Comparison of ENCODE assay signal across 2 cellular contexts in the genomic region with DNA sequence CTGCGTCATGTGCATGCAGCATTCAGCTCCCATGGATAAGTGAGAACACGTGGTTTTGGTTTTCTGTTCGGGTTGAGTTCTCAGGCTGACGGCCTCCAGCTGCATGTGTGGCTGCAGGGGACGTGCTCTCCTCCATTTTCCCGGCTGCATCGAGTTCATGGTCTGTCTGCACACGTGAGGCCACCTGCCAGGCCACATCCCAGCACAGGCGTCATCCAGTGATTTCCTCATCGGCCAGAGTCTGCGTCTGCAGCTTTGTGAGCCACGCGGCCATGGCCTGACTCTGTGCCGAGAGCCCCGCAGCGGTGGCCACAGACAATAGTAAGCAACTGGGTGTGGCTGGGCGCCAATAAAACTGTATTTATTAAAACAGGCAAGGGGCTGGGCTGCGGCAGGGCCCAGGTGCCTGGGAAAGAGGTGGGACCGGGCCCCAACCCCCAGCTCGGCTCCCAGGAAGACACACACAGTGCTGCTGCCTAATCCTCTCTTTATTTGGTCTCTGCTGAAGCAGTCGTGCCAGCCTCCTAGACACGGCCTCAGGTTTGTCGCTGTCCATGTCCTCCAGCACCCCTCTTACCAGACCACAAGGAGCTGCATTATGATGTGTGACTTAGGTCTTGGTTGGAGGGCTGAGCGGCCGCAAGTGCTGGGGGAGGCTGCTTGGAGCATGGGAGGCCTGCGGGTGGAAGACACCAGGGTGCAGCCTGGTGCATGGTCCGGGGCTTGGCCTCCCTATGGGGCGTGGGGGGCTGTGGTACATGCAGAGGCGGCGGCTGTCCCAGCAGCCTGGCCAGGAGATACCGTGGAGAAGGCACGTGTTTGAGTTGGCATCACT.
TF ChIP-seq lines count a peak whose summit lies in the region.

No MANE protein-coding gene starts in this region.

TF ChIP-seq in SK-N-SH treated with all-trans-retinoic acid at 6 μM for 48 hours, 23 proteins besides CTCF, POLR2A, EP300 and RAD21 (continued from another document):
- TF ChIP-seq, protein P1, sequence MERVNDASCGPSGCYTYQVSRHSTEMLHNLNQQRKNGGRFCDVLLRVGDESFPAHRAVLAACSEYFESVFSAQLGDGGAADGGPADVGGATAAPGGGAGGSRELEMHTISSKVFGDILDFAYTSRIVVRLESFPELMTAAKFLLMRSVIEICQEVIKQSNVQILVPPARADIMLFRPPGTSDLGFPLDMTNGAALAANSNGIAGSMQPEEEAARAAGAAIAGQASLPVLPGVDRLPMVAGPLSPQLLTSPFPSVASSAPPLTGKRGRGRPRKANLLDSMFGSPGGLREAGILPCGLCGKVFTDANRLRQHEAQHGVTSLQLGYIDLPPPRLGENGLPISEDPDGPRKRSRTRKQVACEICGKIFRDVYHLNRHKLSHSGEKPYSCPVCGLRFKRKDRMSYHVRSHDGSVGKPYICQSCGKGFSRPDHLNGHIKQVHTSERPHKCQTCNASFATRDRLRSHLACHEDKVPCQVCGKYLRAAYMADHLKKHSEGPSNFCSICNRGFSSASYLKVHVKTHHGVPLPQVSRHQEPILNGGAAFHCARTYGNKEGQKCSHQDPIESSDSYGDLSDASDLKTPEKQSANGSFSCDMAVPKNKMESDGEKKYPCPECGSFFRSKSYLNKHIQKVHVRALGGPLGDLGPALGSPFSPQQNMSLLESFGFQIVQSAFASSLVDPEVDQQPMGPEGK (CRISPR knock-in tag; IDR thresholded peaks at IDR 0.05; ENCODE audit: borderline replicate concordance) = no peak
- TF ChIP-seq BACH2 (CRISPR knock-in tag; IDR thresholded peaks at IDR 0.05; ENCODE audit: borderline replicate concordance) = no peak
- TF ChIP-seq, protein P2, sequence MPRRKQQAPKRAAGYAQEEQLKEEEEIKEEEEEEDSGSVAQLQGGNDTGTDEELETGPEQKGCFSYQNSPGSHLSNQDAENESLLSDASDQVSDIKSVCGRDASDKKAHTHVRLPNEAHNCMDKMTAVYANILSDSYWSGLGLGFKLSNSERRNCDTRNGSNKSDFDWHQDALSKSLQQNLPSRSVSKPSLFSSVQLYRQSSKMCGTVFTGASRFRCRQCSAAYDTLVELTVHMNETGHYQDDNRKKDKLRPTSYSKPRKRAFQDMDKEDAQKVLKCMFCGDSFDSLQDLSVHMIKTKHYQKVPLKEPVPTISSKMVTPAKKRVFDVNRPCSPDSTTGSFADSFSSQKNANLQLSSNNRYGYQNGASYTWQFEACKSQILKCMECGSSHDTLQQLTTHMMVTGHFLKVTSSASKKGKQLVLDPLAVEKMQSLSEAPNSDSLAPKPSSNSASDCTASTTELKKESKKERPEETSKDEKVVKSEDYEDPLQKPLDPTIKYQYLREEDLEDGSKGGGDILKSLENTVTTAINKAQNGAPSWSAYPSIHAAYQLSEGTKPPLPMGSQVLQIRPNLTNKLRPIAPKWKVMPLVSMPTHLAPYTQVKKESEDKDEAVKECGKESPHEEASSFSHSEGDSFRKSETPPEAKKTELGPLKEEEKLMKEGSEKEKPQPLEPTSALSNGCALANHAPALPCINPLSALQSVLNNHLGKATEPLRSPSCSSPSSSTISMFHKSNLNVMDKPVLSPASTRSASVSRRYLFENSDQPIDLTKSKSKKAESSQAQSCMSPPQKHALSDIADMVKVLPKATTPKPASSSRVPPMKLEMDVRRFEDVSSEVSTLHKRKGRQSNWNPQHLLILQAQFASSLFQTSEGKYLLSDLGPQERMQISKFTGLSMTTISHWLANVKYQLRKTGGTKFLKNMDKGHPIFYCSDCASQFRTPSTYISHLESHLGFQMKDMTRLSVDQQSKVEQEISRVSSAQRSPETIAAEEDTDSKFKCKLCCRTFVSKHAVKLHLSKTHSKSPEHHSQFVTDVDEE (CRISPR knock-in tag; IDR thresholded peaks at IDR 0.05) = no peak
- TF ChIP-seq SNAI2 (CRISPR knock-in tag; IDR thresholded peaks at IDR 0.05) = no peak
- no peak for TF ChIP-seq TCF4 (CRISPR knock-in tag; IDR thresholded peaks at IDR 0.05; ENCODE audit: borderline replicate concordance)
- no peak for TF ChIP-seq GLIS3 (CRISPR knock-in tag; IDR thresholded peaks at IDR 0.05)
- TF ChIP-seq ZC3H10 (CRISPR knock-in tag; IDR thresholded peaks at IDR 0.05) = no peak
- no peak for TF ChIP-seq RARB (CRISPR knock-in tag; IDR thresholded peaks at IDR 0.05)
- no peak for TF ChIP-seq ESRRG (CRISPR knock-in tag; IDR thresholded peaks at IDR 0.05)
- TF ChIP-seq POU6F1 (CRISPR knock-in tag; IDR thresholded peaks at IDR 0.05; ENCODE audit: borderline replicate concordance, low read depth) = no peak
- no peak for TF ChIP-seq ZNF70 (CRISPR knock-in tag; IDR thresholded peaks at IDR 0.05)
- TF ChIP-seq ZNF8 (CRISPR knock-in tag; IDR thresholded peaks at IDR 0.05) = no peak

TF ChIP-seq in HepG2, 621 proteins besides CTCF, POLR2A, EP300 and RAD21 (continued from another document):
- TF ChIP-seq PRDM10 (CRISPR knock-in tag; IDR thresholded peaks at IDR 0.05; ENCODE audit: low read depth) (no peak), ZNF232 (CRISPR knock-in tag; IDR thresholded peaks at IDR 0.05; ENCODE audit: borderline replicate concordance) (no peak), ZNF431 (CRISPR knock-in tag; IDR thresholded peaks at IDR 0.05; ENCODE audit: borderline replicate concordance, low read depth) (no peak), ZSCAN22 (CRISPR knock-in tag; IDR thresholded peaks at IDR 0.05) (no peak), AFF4 (CRISPR knock-in tag; IDR thresholded peaks at IDR 0.05) (no peak)
- TF ChIP-seq, protein P3, sequence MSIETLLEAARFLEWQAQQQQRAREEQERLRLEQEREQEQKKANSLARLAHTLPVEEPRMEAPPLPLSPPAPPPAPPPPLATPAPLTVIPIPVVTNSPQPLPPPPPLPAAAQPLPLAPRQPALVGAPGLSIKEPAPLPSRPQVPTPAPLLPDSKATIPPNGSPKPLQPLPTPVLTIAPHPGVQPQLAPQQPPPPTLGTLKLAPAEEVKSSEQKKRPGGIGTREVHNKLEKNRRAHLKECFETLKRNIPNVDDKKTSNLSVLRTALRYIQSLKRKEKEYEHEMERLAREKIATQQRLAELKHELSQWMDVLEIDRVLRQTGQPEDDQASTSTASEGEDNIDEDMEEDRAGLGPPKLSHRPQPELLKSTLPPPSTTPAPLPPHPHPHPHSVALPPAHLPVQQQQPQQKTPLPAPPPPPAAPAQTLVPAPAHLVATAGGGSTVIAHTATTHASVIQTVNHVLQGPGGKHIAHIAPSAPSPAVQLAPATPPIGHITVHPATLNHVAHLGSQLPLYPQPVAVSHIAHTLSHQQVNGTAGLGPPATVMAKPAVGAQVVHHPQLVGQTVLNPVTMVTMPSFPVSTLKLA (IDR thresholded peaks at IDR 0.05) = 0 out of 2 replicates have a peak, but pooled peaks have one; percentile 45
